In the genomic region with DNA sequence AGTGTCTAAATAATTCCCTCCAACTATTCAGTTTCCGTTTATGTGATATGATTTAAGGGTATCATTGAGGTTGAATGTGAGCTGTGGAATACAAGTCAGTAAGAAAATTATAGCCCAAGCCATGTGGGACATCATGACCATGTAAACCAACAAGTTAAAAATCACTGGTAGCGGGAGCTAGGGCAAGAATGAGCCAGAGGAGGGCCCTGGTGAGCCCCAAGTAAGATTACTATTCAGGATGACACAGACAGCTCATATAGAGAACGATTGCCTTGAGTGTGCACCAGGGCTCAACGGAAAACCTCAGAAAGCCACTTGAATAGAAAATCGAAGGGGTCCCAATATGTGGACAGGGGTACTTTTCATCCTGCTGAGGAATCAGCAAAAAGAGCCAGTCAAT, we compare ENCODE assay signal across 18 cellular contexts.
A peak's percentile ranks its signal among the peaks of the same experiment; 100 is the strongest.
DNase-seq lines count a peak whose midpoint lies in the region; ATAC-seq, FAIRE-seq and TF ChIP-seq lines count a peak whose summit lies in the region.
"Had no signal": no experiment of that assay in that cellular context is flagged by ENCODE, and none has a peak within 500 bp of the region (broad histone marks: within the 10 kb centered on the region; RNA-seq: fewer than 3 reads in every experiment).

No MANE protein-coding gene starts in this region.

- no TSS peak for BruUV-seq in HepG2 (replicated peaks; lab: Mats Ljungman, UMichigan)

- H3K4me1 ChIP-seq in HepG2 (ENCODE audit: insufficient read depth, low read length): no peaks in the 10 kb centered on the region
- H3K4me1 ChIP-seq in right lobe of liver: no peaks in the 10 kb centered on the region

- FAIRE-seq in HepG2 (lab: Jason Lieb, UNC) (no peak), frontal cortex (lab: Jason Lieb, UNC) (no peak)

- H3K36me3 ChIP-seq in HepG2 (replicated peaks in 1 of 2; ENCODE audit: control insufficient read depth in 1 of 2, insufficient read depth in 2 of 2, low read length in 2 of 2) (no peaks in the 10 kb centered on the region), right lobe of liver (no peaks in the 10 kb centered on the region)
- H3K36me3 ChIP-seq: prostate gland had no signal

- H3K9ac ChIP-seq in HepG2 (ENCODE audit: insufficient read depth, low read depth, low read length): no peak overlapping the region

- H3K9me3 ChIP-seq in HepG2 (ENCODE audit: low read length) (no peaks in the 10 kb centered on the region), right lobe of liver (no peaks in the 10 kb centered on the region)
- H3K9me3 ChIP-seq: body of pancreas, prostate gland had no signal

- H3K27ac ChIP-seq in HepG2 (ENCODE audit: extremely low read length, insufficient read depth, low read length): no peak overlapping the region
- H3K27ac ChIP-seq in right lobe of liver: no peak overlapping the region
- H3K27ac ChIP-seq: body of pancreas, dorsolateral prefrontal cortex, prostate gland had no signal

- H3K27me3 ChIP-seq in HepG2 (ENCODE audit: control insufficient read depth in 1 of 2, insufficient read depth in 2 of 2, low read length in 2 of 2): no peaks in the 10 kb centered on the region
- H3K27me3 ChIP-seq in right lobe of liver: no peaks in the 10 kb centered on the region
- H3K27me3 ChIP-seq: body of pancreas had no signal

- WGBS in HepG2 (ENCODE audit: low lambda C conversion rate): 17% methylated on average over 5 of the region's 5 CpGs
- 54% methylated on average over 5 of the region's 5 CpGs for whole genome bisulfite sequencing in right lobe of liver (ENCODE audit: insufficient coverage, low coverage, low lambda C conversion rate, missing lambda C conversion rate)

- POLR2A ChIA-PET in HepG2 (lab: Yijun Ruan, JAX): no interaction called here

- H3K4me3 ChIP-seq in HepG2 (replicated peaks in 1 of 3; ENCODE audit: insufficient read depth in 1 of 3, low read depth in 2 of 3, low read length in 3 of 3): no peak overlapping the region
- H3K4me3 ChIP-seq in right lobe of liver: no peak overlapping the region
- H3K4me3 ChIP-seq: body of pancreas, dorsolateral prefrontal cortex, prostate gland had no signal

- TF ChIP-seq RAD21 in HepG2 (CRISPR knock-in tag; IDR thresholded peaks at IDR 0.05): no peak

- H3K4me2 ChIP-seq in HepG2 (ENCODE audit: low read depth, low read length): no peak overlapping the region

- CTCF ChIA-PET in HepG2 (lab: Yijun Ruan, JAX; ENCODE audit: low intra/inter-chr PET ratio, low total read pairs): interaction anchor here (0.9 kb wide), 1 partner anchor 389 kb away, joined by 3 read pairs; no protein-coding TSS in a partner anchor

- no peak for TF ChIP-seq POLR2A in HepG2 (IDR thresholded peaks at IDR 0.05; ENCODE audit: insufficient read depth in 1 of 2, low read depth in 2 of 2, low read length in 2 of 2)
- no peak for TF ChIP-seq POLR2A in right lobe of liver (IDR thresholded peaks at IDR 0.05)

- ATAC-seq in HepG2 (peak; percentile 64; the same call in 2 of the 3 replicates), right lobe of liver (no peak), HG03439 (IDR thresholded peaks at IDR 0.05; ENCODE audit: unreplicated experiment) (no peak), GM18519 (IDR thresholded peaks at IDR 0.05; ENCODE audit: low FRiP score, unreplicated experiment) (no peak), HG02885 (IDR thresholded peaks at IDR 0.05; ENCODE audit: poor library complexity, unreplicated experiment) (no peak)
- ATAC-seq: activated CD4-positive, CD25-positive, alpha-beta regulatory T cell treated with anti-CD3 and anti-CD28 coated beads, Interleukin-2, amount 50 U/mL, for 24 hours; body of pancreas; left ventricle myocardium superior; stimulated activated naive CD8-positive, alpha-beta T cell treated with anti-CD3 and anti-CD28 coated beads, Interleukin-15, amount 100 ng/mL, for 72 hours had no signal

- DNase-seq in HepG2 (ENCODE audit: low spot score) (no peak), right lobe of liver (no peak), RPMI8226 (peak; percentile 8), iPS DF 4.7 (ENCODE audit: extremely low read depth, low spot score) (peak; percentile 25), frontal cortex (ENCODE audit: low spot score in 2 of 2) (no peak)
- DNase-seq: activated naive CD4-positive, alpha-beta T cell treated with anti-CD3 and anti-CD28 coated beads, Interleukin-2, amount 10 ng/mL, durations not matched to agents 7 days and 5 days; body of pancreas; dorsolateral prefrontal cortex; hippocampal formation; left ventricle myocardium superior; NCI-H187 treated with DMSO at 0.1 percent for 48 hours; NCI-H524 treated with DMSO at 0.1 percent for 48 hours; stimulated activated naive CD8-positive, alpha-beta T cell treated with anti-CD3 and anti-CD28 coated beads, Interleukin-15, amount 100 ng/mL, for 72 hours had no signal

- TF ChIP-seq EP300 in HepG2 (IDR thresholded peaks at IDR 0.05; ENCODE audit: low read depth in 2 of 2, low read length in 2 of 2): no peak
- no peak for TF ChIP-seq EP300 in HepG2 (CRISPR knock-in tag; IDR thresholded peaks at IDR 0.05; ENCODE audit: borderline replicate concordance)

- 0 out of 2 replicates have a peak, but pooled peaks have one; percentile 13 for TF ChIP-seq CTCF in HepG2 (CRISPR knock-in tag; IDR thresholded peaks at IDR 0.05)
- no peak for TF ChIP-seq CTCF in right lobe of liver (IDR thresholded peaks at IDR 0.05)

- H2AFZ ChIP-seq in HepG2 (ENCODE audit: low read length): no peak overlapping the region

- in situ Hi-C loops in HepG2 (cut with HindIII; ENCODE audit: extremely low pct_ligation_motif_present, low pct_unique_long_range_greater_than_20kb): no loop called here

- no peaks in the 10 kb centered on the region for H3K79me2 ChIP-seq in HepG2 (ENCODE audit: insufficient read depth, low read length)

- H4K20me1 ChIP-seq in HepG2 (ENCODE audit: insufficient read depth, low read length): no peaks in the 10 kb centered on the region

- intact Hi-C loops in HepG2 (cut with micrococcal nuclease; ENCODE audit: unreplicated experiment) (no loop called here), right lobe of liver (cut with DNase I) (no loop called here)

TF ChIP-seq in HepG2, 621 proteins besides CTCF, POLR2A, EP300 and RAD21:
- peak; percentile 34; the same call in 1 of the 2 replicates for TF ChIP-seq SMC3 (IDR thresholded peaks at IDR 0.05; ENCODE audit: low read length)
- TF ChIP-seq SMARCC2 (IDR thresholded peaks at IDR 0.05): no peak
- peak; percentile 14; the same call in 1 of the 2 replicates for TF ChIP-seq STAG1 (CRISPR knock-in tag; IDR thresholded peaks at IDR 0.05)

Comparison
In these comparisons a context has a peak if more than half of its experiments do, and no peak if none do; other contexts are left out.
1. DNase-seq: peak in RPMI8226 (single experiment) and iPS DF 4.7 (single experiment); none in HepG2 (single experiment), right lobe of liver (0 of 3) and frontal cortex (0 of 2).